Comparison of ENCODE assay signal across 13 cellular contexts in the genomic region with DNA sequence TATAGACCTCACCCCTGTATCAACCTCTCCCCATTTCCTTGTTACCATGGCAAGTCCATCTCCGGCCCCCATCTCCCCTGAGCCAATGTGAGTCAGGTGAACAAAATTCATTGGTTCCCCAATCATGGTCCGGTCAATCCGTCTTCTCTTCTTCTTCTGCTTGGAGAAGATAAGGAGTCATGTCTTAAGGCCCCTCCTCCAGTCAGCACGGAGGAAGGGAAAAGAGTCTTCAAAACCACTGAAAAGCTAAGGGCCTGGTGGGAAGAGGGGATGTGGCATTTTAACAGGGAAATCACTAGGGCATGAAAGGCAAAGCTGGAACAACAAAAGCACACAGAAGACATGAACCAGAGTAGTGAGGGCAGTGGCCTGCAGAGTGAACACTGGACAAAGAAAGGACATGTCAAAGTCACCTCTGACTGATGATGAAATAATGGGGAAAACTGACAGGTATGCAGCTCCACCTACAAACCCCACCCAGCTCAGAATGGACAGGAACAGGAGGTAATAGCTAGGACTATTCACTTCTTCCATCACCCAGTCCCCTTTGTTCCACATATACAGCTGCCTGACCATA. TPM values are rescaled to one million over a fixed set of nuclear protein-coding genes. Genes with fewer than 3 reads are reported as not detected.
DNase-seq lines count a peak whose midpoint lies in the region; ATAC-seq and TF ChIP-seq lines count a peak whose summit lies in the region.
"Had no signal": no experiment of that assay in that cellular context is flagged by ENCODE, and none has a peak within 500 bp of the region (broad histone marks: within the 10 kb centered on the region; RNA-seq: fewer than 3 reads in every experiment).

No MANE protein-coding gene starts in this region.

- H3K9ac ChIP-seq in liver (ENCODE audit: low read depth in 1 of 2, low read length in 2 of 2), result no peak overlapping the region

- no peaks in the 10 kb centered on the region for H3K27me3 Mint-ChIP-seq in activated T-cell treated with anti-CD3 and anti-CD28 coated beads, Interleukin-2, amount 50 U/mL, for 24 hours
- no peaks in the 10 kb centered on the region for H3K27me3 Mint-ChIP-seq in activated CD4-positive, alpha-beta memory T cell treated with anti-CD3 and anti-CD28 coated beads for 36 hours
- no peaks in the 10 kb centered on the region for H3K27me3 Mint-ChIP-seq in stimulated activated naive CD8-positive, alpha-beta T cell treated with anti-CD3 and anti-CD28 coated beads, Interleukin-15, amount 100 ng/mL, for 72 hours

- no peak overlapping the region for H3K27ac ChIP-seq in liver (ENCODE audit: low read depth in 1 of 2, low read length in 2 of 2)

- peak overlapping the region; percentile 90 for H3K4me3 Mint-ChIP-seq in activated T-cell treated with anti-CD3 and anti-CD28 coated beads, Interleukin-2, amount 50 U/mL, for 24 hours
- peak overlapping the region; percentile 3 for H3K4me3 Mint-ChIP-seq in activated CD4-positive, alpha-beta memory T cell treated with anti-CD3 and anti-CD28 coated beads for 36 hours
- peak overlapping the region; percentile 93 to 95 for H3K4me3 Mint-ChIP-seq in stimulated activated naive CD8-positive, alpha-beta T cell treated with anti-CD3 and anti-CD28 coated beads, Interleukin-15, amount 100 ng/mL, for 72 hours

- 91% methylated on average over 4 of the region's 4 CpGs for WGBS in liver

- H3K4me1 Mint-ChIP-seq in activated T-cell treated with anti-CD3 and anti-CD28 coated beads, Interleukin-2, amount 50 U/mL, for 24 hours (ENCODE audit: low read depth), result peaks cover 65% of the 10 kb centered on the region
- H3K4me1 Mint-ChIP-seq in activated CD4-positive, alpha-beta memory T cell treated with anti-CD3 and anti-CD28 coated beads for 36 hours (ENCODE audit: low read depth), result peaks cover 52% of the 10 kb centered on the region
- H3K4me1 Mint-ChIP-seq in stimulated activated naive CD8-positive, alpha-beta T cell treated with anti-CD3 and anti-CD28 coated beads, Interleukin-15, amount 100 ng/mL, for 72 hours, result peaks cover 65% of the 10 kb centered on the region

- peaks cover 98% of the 10 kb centered on the region for H3K36me3 Mint-ChIP-seq in activated T-cell treated with anti-CD3 and anti-CD28 coated beads, Interleukin-2, amount 50 U/mL, for 24 hours (ENCODE audit: low read depth)
- peaks cover 76% of the 10 kb centered on the region for H3K36me3 Mint-ChIP-seq in activated CD4-positive, alpha-beta memory T cell treated with anti-CD3 and anti-CD28 coated beads for 36 hours

- no peaks in the 10 kb centered on the region for H3K9me3 Mint-ChIP-seq in activated T-cell treated with anti-CD3 and anti-CD28 coated beads, Interleukin-2, amount 50 U/mL, for 24 hours
- no peaks in the 10 kb centered on the region for H3K9me3 Mint-ChIP-seq in activated CD4-positive, alpha-beta memory T cell treated with anti-CD3 and anti-CD28 coated beads for 36 hours
- H3K9me3 Mint-ChIP-seq in stimulated activated naive CD8-positive, alpha-beta T cell treated with anti-CD3 and anti-CD28 coated beads, Interleukin-15, amount 100 ng/mL, for 72 hours, result no peaks in the 10 kb centered on the region

- H3K27me3 ChIP-seq in liver (ENCODE audit: control insufficient read depth in 4 of 4, insufficient read depth in 4 of 4, low read length in 3 of 4), result no peaks in the 10 kb centered on the region

- POLR2A ChIA-PET in activated CD4-positive, alpha-beta memory T cell treated with anti-CD3 and anti-CD28 coated beads for 36 hours (lab: Charles Lee), result interaction anchor here (0.5 to 1.6 kb wide), 3 partner anchors 11 to 56 kb away, joined by 3 to 4 read pairs (median 3); no protein-coding TSS in a partner anchor

- peaks cover 3 to 35% (median 24%) of the 10 kb centered on the region in 4 donors for H3K4me1 ChIP-seq in liver (ENCODE audit: control insufficient read depth in 4 of 4, insufficient read depth in 4 of 4, low read length in 3 of 4)

- intact Hi-C loops in activated CD4-positive, alpha-beta memory T cell treated with anti-CD3 and anti-CD28 coated beads for 36 hours (cut with micrococcal nuclease), result loop anchor here (5.0 to 10.0 kb wide), 2 partner anchors 33 to 690 kb away; a partner anchor contains a TSS

- H3K36me3 ChIP-seq in liver (ENCODE audit: control insufficient read depth in 4 of 4, insufficient read depth in 3 of 4, low read depth in 1 of 4, low read length in 3 of 4), result peaks cover 4 to 45% (median 40%) of the 10 kb centered on the region in 4 donors

- DNase-seq in activated T-cell treated with anti-CD3 and anti-CD28 coated beads, Interleukin-2, amount 50 U/mL, for 24 hours, result no peak
- no peak for DNase-seq in activated T-cell treated with anti-CD3 and anti-CD28 coated beads, Interleukin-2, amount 50 U/mL, for 1 hour
- no peak for DNase-seq in activated CD4-positive, alpha-beta memory T cell treated with anti-CD3 and anti-CD28 coated beads for 36 hours
- no peak for DNase-seq in stimulated activated naive CD8-positive, alpha-beta T cell treated with anti-CD3 and anti-CD28 coated beads, Interleukin-15, amount 100 ng/mL, for 72 hours
- DNase-seq in T1000 (lab: John Stamatoyannopoulos, UW), result no peak
- no peak for DNase-seq in GM20000 (ENCODE audit: low spot score)
- DNase-seq in mucosa of gallbladder (ENCODE audit: low spot score), result no peak
- DNase-seq: activated CD8-positive, alpha-beta memory T cell treated with anti-CD3 and anti-CD28 coated beads, Interleukin-2, amount 50 U/mL, for 4 hours; GF-D8; GM23248; NCI-H526 treated with DMSO at 0.1 percent for 48 hours; stimulated activated CD4-positive, alpha-beta T cell treated with anti-CD3 and anti-CD28 coated beads, Interleukin-1b, Interleukin-23, amount 100 ng/mL, for 48 hours had no signal

- H3K9me3 ChIP-seq in liver (ENCODE audit: control insufficient read depth in 4 of 4, low read length in 3 of 4), result no peaks in the 10 kb centered on the region

- no peak for ATAC-seq in stimulated activated naive CD8-positive, alpha-beta T cell treated with anti-CD3 and anti-CD28 coated beads, Interleukin-15, amount 100 ng/mL, for 72 hours

- TF ChIP-seq CTCF in liver (IDR thresholded peaks at IDR 0.05; ENCODE audit: low read depth, low read length, missing input control) (no peak), GM20000 (IDR thresholded peaks at IDR 0.05; ENCODE audit: extremely low read depth, missing control alignments) (no peak)

- H3K27ac Mint-ChIP-seq in activated T-cell treated with anti-CD3 and anti-CD28 coated beads, Interleukin-2, amount 50 U/mL, for 24 hours, result peak overlapping the region; percentile 98
- peak overlapping the region; percentile 99 for H3K27ac Mint-ChIP-seq in activated CD4-positive, alpha-beta memory T cell treated with anti-CD3 and anti-CD28 coated beads for 36 hours
- peak overlapping the region; percentile 67 to 89 for H3K27ac Mint-ChIP-seq in stimulated activated naive CD8-positive, alpha-beta T cell treated with anti-CD3 and anti-CD28 coated beads, Interleukin-15, amount 100 ng/mL, for 72 hours

- H3K4me3 ChIP-seq in liver (ENCODE audit: low read depth in 1 of 3, low read length in 3 of 3), result no peak overlapping the region
- H3K4me3 ChIP-seq: GM23248 had no signal

- TF ChIP-seq RAD21 in liver (IDR thresholded peaks at IDR 0.05), result no peak

- CTCF ChIA-PET in activated CD4-positive, alpha-beta memory T cell treated with anti-CD3 and anti-CD28 coated beads for 36 hours (lab: Charles Lee), result interaction anchor here (0.8 to 0.9 kb wide), 3 partner anchors 30 to 100 kb away, joined by 3 to 4 read pairs (median 3); no protein-coding TSS in a partner anchor

TF ChIP-seq in liver, 16 proteins besides CTCF, POLR2A, EP300 and RAD21 (continues in another document):
- peak; percentile 53 to 73 for TF ChIP-seq HNF4A (conservative IDR thresholded peaks at IDR 0.05)
- TF ChIP-seq, protein P1, sequence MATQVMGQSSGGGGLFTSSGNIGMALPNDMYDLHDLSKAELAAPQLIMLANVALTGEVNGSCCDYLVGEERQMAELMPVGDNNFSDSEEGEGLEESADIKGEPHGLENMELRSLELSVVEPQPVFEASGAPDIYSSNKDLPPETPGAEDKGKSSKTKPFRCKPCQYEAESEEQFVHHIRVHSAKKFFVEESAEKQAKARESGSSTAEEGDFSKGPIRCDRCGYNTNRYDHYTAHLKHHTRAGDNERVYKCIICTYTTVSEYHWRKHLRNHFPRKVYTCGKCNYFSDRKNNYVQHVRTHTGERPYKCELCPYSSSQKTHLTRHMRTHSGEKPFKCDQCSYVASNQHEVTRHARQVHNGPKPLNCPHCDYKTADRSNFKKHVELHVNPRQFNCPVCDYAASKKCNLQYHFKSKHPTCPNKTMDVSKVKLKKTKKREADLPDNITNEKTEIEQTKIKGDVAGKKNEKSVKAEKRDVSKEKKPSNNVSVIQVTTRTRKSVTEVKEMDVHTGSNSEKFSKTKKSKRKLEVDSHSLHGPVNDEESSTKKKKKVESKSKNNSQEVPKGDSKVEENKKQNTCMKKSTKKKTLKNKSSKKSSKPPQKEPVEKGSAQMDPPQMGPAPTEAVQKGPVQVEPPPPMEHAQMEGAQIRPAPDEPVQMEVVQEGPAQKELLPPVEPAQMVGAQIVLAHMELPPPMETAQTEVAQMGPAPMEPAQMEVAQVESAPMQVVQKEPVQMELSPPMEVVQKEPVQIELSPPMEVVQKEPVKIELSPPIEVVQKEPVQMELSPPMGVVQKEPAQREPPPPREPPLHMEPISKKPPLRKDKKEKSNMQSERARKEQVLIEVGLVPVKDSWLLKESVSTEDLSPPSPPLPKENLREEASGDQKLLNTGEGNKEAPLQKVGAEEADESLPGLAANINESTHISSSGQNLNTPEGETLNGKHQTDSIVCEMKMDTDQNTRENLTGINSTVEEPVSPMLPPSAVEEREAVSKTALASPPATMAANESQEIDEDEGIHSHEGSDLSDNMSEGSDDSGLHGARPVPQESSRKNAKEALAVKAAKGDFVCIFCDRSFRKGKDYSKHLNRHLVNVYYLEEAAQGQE (IDR thresholded peaks at IDR 0.05), result no peak

RNA-seq across cellular contexts. Expression of a gene that starts 4.4 kb away (rescaled TPM):
- 100 to 1,000 TPM; 135 to 136 TPM for total RNA-seq in activated CD4-positive, alpha-beta memory T cell treated with anti-CD3 and anti-CD28 coated beads for 36 hours
- total RNA-seq in liver, result 10 to 100 TPM; 16.7 to 28.1 TPM
- polyA plus RNA-seq in liver, result 10 to 100 TPM in 1 of 2 donors, 1 to 10 TPM in 1; 9.5 to 16.7 TPM
- total RNA-seq in mucosa of gallbladder, result 87.3 TPM

RNA-seq across cellular contexts. Expression of a gene that starts 5.1 kb away (rescaled TPM):
- 1 to 10 TPM; 1.9 to 2.4 TPM for total RNA-seq in activated CD4-positive, alpha-beta memory T cell treated with anti-CD3 and anti-CD28 coated beads for 36 hours
- total RNA-seq in liver, result under 1 TPM; 0.17 to 0.23 TPM
- polyA plus RNA-seq in liver, result under 1 TPM; 0.31 to 0.64 TPM
- 3.6 TPM for total RNA-seq in mucosa of gallbladder

RNA-seq across cellular contexts. Expression of a gene that starts 7.5 kb away (rescaled TPM):
- 1 to 10 TPM; 1.5 to 1.8 TPM for total RNA-seq in activated CD4-positive, alpha-beta memory T cell treated with anti-CD3 and anti-CD28 coated beads for 36 hours
- total RNA-seq in liver, result 1 to 10 TPM; 1.5 to 2.2 TPM
- polyA plus RNA-seq in liver, result 10 to 100 TPM in 1 of 2 donors, 1 to 10 TPM in 1; 4.3 to 11.2 TPM
- total RNA-seq in mucosa of gallbladder, result 12.5 TPM

RNA-seq across cellular contexts. Expression of a gene that starts 15.5 kb away (rescaled TPM):
- total RNA-seq in activated CD4-positive, alpha-beta memory T cell treated with anti-CD3 and anti-CD28 coated beads for 36 hours, result 10 to 100 TPM; 13.6 to 14.9 TPM
- 10 to 100 TPM in 1 of 2 donors, 1 to 10 TPM in 1; 7.3 to 13.3 TPM for total RNA-seq in liver
- polyA plus RNA-seq in liver, result 1 to 10 TPM in 1 of 2 donors, under 1 TPM in 1; 0.94 to 1.6 TPM
- 20.6 TPM for total RNA-seq in mucosa of gallbladder

RNA-seq across cellular contexts. Expression of a gene that starts 18.7 kb away (rescaled TPM):
- total RNA-seq in activated CD4-positive, alpha-beta memory T cell treated with anti-CD3 and anti-CD28 coated beads for 36 hours, result 1 to 10 TPM in 1 of 2 experiments, under 1 TPM in 1; 0.64 to 1.3 TPM
- total RNA-seq in liver (under 1 TPM; 0.09 to 0.84 TPM), mucosa of gallbladder (0.66 TPM)
- under 1 TPM; 0.13 to 0.15 TPM for polyA plus RNA-seq in liver
- total RNA-seq: GM23248 had no signal

Comparison
In these comparisons a context has a peak if more than half of its experiments do, and no peak if none do; other contexts are left out.
1. H3K4me3 Mint-ChIP-seq: peak in every context shown above with its lines; median percentile 94 in stimulated activated naive CD8-positive, alpha-beta T cell treated with anti-CD3 and anti-CD28 coated beads, Interleukin-15, amount 100 ng/mL, for 72 hours; 90 in activated T-cell treated with anti-CD3 and anti-CD28 coated beads, Interleukin-2, amount 50 U/mL, for 24 hours; 3 in activated CD4-positive, alpha-beta memory T cell treated with anti-CD3 and anti-CD28 coated beads for 36 hours.